Comparison of ENCODE assay signal across 8 cellular contexts in genomic region chr6:6547111-6547879, GRCh38. TPM values are rescaled to one million over a fixed set of nuclear protein-coding genes. Genes with fewer than 3 reads are reported as not detected.
DNase-seq lines count a peak whose midpoint lies in the region; ATAC-seq and TF ChIP-seq lines count a peak whose summit lies in the region.

No MANE protein-coding gene starts in this region.

- TF ChIP-seq CTCF in GM13977 (IDR thresholded peaks at IDR 0.05; ENCODE audit: extremely low read depth, insufficient read depth, missing control alignments) (peak; percentile 87), VCaP (conservative IDR thresholded peaks at IDR 0.05) (peak; percentile 68), cardiac fibroblast (IDR thresholded peaks at IDR 0.05; ENCODE audit: low read depth, low read length) (peak; percentile 84), spleen (IDR thresholded peaks at IDR 0.05 in 8 of 11, conservative IDR thresholded peaks at IDR 0.05 in 3 of 11) (peak; percentile 89 to 99 (median 96))

- H3K4me1 ChIP-seq in spleen = peaks cover 9 to 22% (median 15%) of the 10 kb centered on the region in 6 donors

- H3K36me3 ChIP-seq in spleen = no peaks in the 10 kb centered on the region

- H3K27ac ChIP-seq in VCaP = peak overlapping the region; percentile 31; the same call in 1 of the 2 replicates
- no peak overlapping the region for H3K27ac ChIP-seq in spleen

- in situ Hi-C loops in GM13977 (cut with MboI; ENCODE audit: low pct_unique_long_range_greater_than_20kb, low sequenced_read_pairs, unreplicated experiment) = loop anchor here (10.0 kb wide), 1 partner anchor 492 kb away; no protein-coding TSS in a partner anchor

- peak overlapping the region; percentile 37 to 45 for H3K4me3 ChIP-seq in cardiac fibroblast (replicated peaks in 1 of 2; ENCODE audit: low read depth in 2 of 2, low read length in 2 of 2)
- peak overlapping the region; percentile 24 to 67 (median 40) for H3K4me3 ChIP-seq in spleen

- TF ChIP-seq POLR2A in spleen (IDR thresholded peaks at IDR 0.05) = no peak

- ATAC-seq in HG02938 (IDR thresholded peaks at IDR 0.05; ENCODE audit: unreplicated experiment) = peak; percentile 91

- intact Hi-C loops in spleen (cut with DNase I; ENCODE audit: low total_unique reads) = no loop called here

- peak; percentile 90 for DNase-seq in 8988T
- DNase-seq in GM13977 (ENCODE audit: low spot score) = peak; percentile 89
- DNase-seq in NCI-H2081 treated with DMSO at 0.1 percent for 48 hours (lab: John Stamatoyannopoulos, UW) = peak; percentile 29
- DNase-seq in cardiac fibroblast (ENCODE audit: low read depth in 2 of 2) = peak; percentile 87
- peak; percentile 96 for DNase-seq in inferior parietal cortex (ENCODE audit: extremely low spot score)
- peak; percentile 94 for DNase-seq in spleen

- H3K27me3 ChIP-seq in spleen (replicated peaks in 1 of 7) = peaks cover 0 to 56% (median 20%) of the 10 kb centered on the region in 7 donors

- peaks cover 0 to 4% (median 2%) of the 10 kb centered on the region in 8 donors for H3K9me3 ChIP-seq in spleen

- WGBS in spleen, 5 donors = 22 to 26% (median 26%) methylated on average over 13 to 14 of the region's 14 CpGs

RNA-seq across cellular contexts. Expression of gene LY86, which starts 41.2 kb away (rescaled TPM):
- 10 to 100 TPM; 31.7 to 89.9 (median 50.0) TPM for total RNA-seq in spleen
- polyA plus RNA-seq in spleen = 100 to 1,000 TPM; 106 to 145 (median 131) TPM

Comparison
In these comparisons a context has a peak if more than half of its experiments do, and no peak if none do; other contexts are left out.
1. DNase-seq: peak in every context shown above with its lines; median percentile 96 in inferior parietal cortex; 94 in spleen; 90 in 8988T; 89 in GM13977; 87 in cardiac fibroblast; 29 in NCI-H2081 treated with DMSO at 0.1 percent for 48 hours.